ENCODE assay signal across 21 cellular contexts in genomic region chr4:5267418-5267817, GRCh38.
"Had no signal": no experiment of that assay in that cellular context is flagged by ENCODE, and none has a peak within 500 bp of the region (broad histone marks: within the 10 kb centered on the region; RNA-seq: fewer than 3 reads in every experiment).

No MANE protein-coding gene starts in this region.

- H3K9ac ChIP-seq: parathyroid adenoma had no signal

- H3K4me3 ChIP-seq: body of pancreas, colonic mucosa, gastroesophageal sphincter, heart right ventricle, sigmoid colon, suprapubic skin, transverse colon, vagina had no signal

- H3K9me3 ChIP-seq: body of pancreas, colonic mucosa, gastroesophageal sphincter, heart right ventricle, sigmoid colon, suprapubic skin, transverse colon, vagina had no signal

- DNase-seq: activated B cell treated with CpG ODN at 0.5 μM for 24 hours; activated CD4-positive, alpha-beta T cell treated with anti-CD3 and anti-CD28 coated beads for 48 hours; activated CD8-positive, alpha-beta T cell treated with anti-CD3 and anti-CD28 coated beads for 36 hours; activated naive CD4-positive, alpha-beta T cell; activated naive CD8-positive, alpha-beta T cell treated with anti-CD3 and anti-CD28 coated beads for 36 hours; activated T-cell treated with anti-CD3 and anti-CD28 coated beads, Interleukin-2, amount 50 U/mL, for 1 hour; body of pancreas; central memory CD4-positive, alpha-beta T cell; colonic mucosa; erythroblast; heart right ventricle; sigmoid colon; stimulated activated CD4-positive, alpha-beta T cell treated with anti-CD3 and anti-CD28 coated beads, Interleukin-1b, Interleukin-23, amount 100 ng/mL, for 48 hours; stimulated activated CD8-positive, alpha-beta memory T cell treated with anti-CD3 and anti-CD28 coated beads, Interleukin-4, amount 100 ng/mL, for 48 hours; stimulated activated naive CD8-positive, alpha-beta T cell treated with anti-CD3 and anti-CD28 coated beads, Interleukin-15, Interleukin-2, amounts not matched to agents 100 U/mL and 50 U/mL, for 24 hours; transverse colon had no signal

- H3K4me1 ChIP-seq: body of pancreas, colonic mucosa, gastroesophageal sphincter, parathyroid adenoma, sigmoid colon, suprapubic skin, transverse colon, vagina had no signal

- H3K79me2 ChIP-seq: parathyroid adenoma had no signal

- H3K36me3 ChIP-seq: colonic mucosa, gastroesophageal sphincter, heart right ventricle, sigmoid colon, suprapubic skin, transverse colon, vagina had no signal

- H2AFZ ChIP-seq: parathyroid adenoma had no signal

- H3K27me3 ChIP-seq: body of pancreas, colonic mucosa, gastroesophageal sphincter, sigmoid colon, suprapubic skin, transverse colon, vagina had no signal

- H3K27ac ChIP-seq: body of pancreas, colonic mucosa, gastroesophageal sphincter, heart right ventricle, parathyroid adenoma, sigmoid colon, suprapubic skin, transverse colon, vagina had no signal

- ATAC-seq: activated CD8-positive, alpha-beta T cell treated with anti-CD3 and anti-CD28 coated beads for 36 hours; activated T-helper 17 cell treated with anti-CD3 and anti-CD28 coated beads, Interleukin-2, amount 50 U/mL, for 72 hours; body of pancreas; gastroesophageal sphincter; heart right ventricle; stimulated activated naive CD8-positive, alpha-beta T cell treated with anti-CD3 and anti-CD28 coated beads, Interleukin-15, Interleukin-2, amounts not matched to agents 100 U/mL and 50 U/mL, for 24 hours had no signal
